15 cellular contexts compared by ENCODE assay signal in genomic region chr17:1661045-1661444, GRCh38. TPM values are rescaled to one million over a fixed set of nuclear protein-coding genes. Genes with fewer than 3 reads are reported as not detected.
A peak's percentile ranks its signal among the peaks of the same experiment; 100 is the strongest.
DNase-seq lines count a peak whose midpoint lies in the region; ATAC-seq, FAIRE-seq and TF ChIP-seq lines count a peak whose summit lies in the region.
"Had no signal": no experiment of that assay in that cellular context is flagged by ENCODE, and none has a peak within 500 bp of the region (broad histone marks: within the 10 kb centered on the region; RNA-seq: fewer than 3 reads in every experiment).

No MANE protein-coding gene starts in this region.

- no peak for FAIRE-seq in kidney (lab: Jason Lieb, UNC)

- H3K36me3 Mint-ChIP-seq in MCF 10A (ENCODE audit: insufficient read depth, unreplicated experiment): peaks cover 95% of the 10 kb centered on the region

- DNase-seq in MCF 10A (ENCODE audit: unreplicated experiment) (no peak), breast epithelium (ENCODE audit: low spot score in 2 of 2) (no peak), kidney (peak; percentile 16)
- no peak for DNase-seq in stimulated activated naive CD8-positive, alpha-beta T cell treated with anti-CD3 and anti-CD28 coated beads, Interleukin-15, Interleukin-2, amounts not matched to agents 100 U/mL and 50 U/mL, for 24 hours
- DNase-seq: DMS 273 treated with DMSO at 0.1 percent for 48 hours; MG63; NCI-H1105; NCI-H1694 treated with DMSO at 0.1 percent for 48 hours; NCI-H345; NCI-H526 treated with DMSO at 0.1 percent for 48 hours; NK-92 treated with Interleukin-12 subunit alpha and Interleukin-12 subunit beta, amount 100 ng/mL, for 24 hours; SK-N-SH had no signal

- no peaks in the 10 kb centered on the region for H3K27me3 Mint-ChIP-seq in MCF 10A (ENCODE audit: insufficient read depth, unreplicated experiment)

- no peak overlapping the region for H3K9ac ChIP-seq in kidney (ENCODE audit: low read length in 2 of 2)
- H3K9ac ChIP-seq: BLaER1, KMS-11, SK-N-SH had no signal

- no peaks in the 10 kb centered on the region for H3K4me1 ChIP-seq in breast epithelium
- no peaks in the 10 kb centered on the region for H3K4me1 ChIP-seq in kidney (ENCODE audit: control insufficient read depth in 1 of 2, insufficient read depth in 1 of 2, low read depth in 1 of 2, low read length in 2 of 2)
- H3K4me1 ChIP-seq: BLaER1 had no signal

- CTCF ChIA-PET in MCF 10A (lab: Yijun Ruan, JAX): interaction anchor here (0.6 to 2.2 kb wide), 4 partner anchors 8 to 52 kb away, joined by 3 to 17 read pairs (median 4); no protein-coding TSS in a partner anchor

- no peaks in the 10 kb centered on the region for H3K9me3 Mint-ChIP-seq in MCF 10A (ENCODE audit: unreplicated experiment)

- H3K27ac Mint-ChIP-seq in MCF 10A (ENCODE audit: low read depth, unreplicated experiment): no peak overlapping the region

- no peaks in the 10 kb centered on the region for H3K27me3 ChIP-seq in breast epithelium
- H3K27me3 ChIP-seq: BLaER1, MG63 had no signal

- ATAC-seq in stimulated activated naive CD8-positive, alpha-beta T cell treated with anti-CD3 and anti-CD28 coated beads, Interleukin-15, Interleukin-2, amounts not matched to agents 100 U/mL and 50 U/mL, for 24 hours: no peak

- H3K4me1 Mint-ChIP-seq in MCF 10A (ENCODE audit: insufficient read depth, unreplicated experiment): no peaks in the 10 kb centered on the region

- H3K4me3 ChIP-seq in breast epithelium: no peak overlapping the region
- no peak overlapping the region for H3K4me3 ChIP-seq in kidney (ENCODE audit: low read length in 2 of 2)
- H3K4me3 ChIP-seq: BLaER1, MG63 had no signal

- intact Hi-C loops in MCF 10A (cut with micrococcal nuclease) (no loop called here), breast epithelium (cut with DNase I; ENCODE audit: low total_unique reads) (no loop called here), kidney (cut with DNase I) (no loop called here)

- H3K36me3 ChIP-seq in breast epithelium (peaks cover 28% of the 10 kb centered on the region), kidney (ENCODE audit: control insufficient read depth in 1 of 2, insufficient read depth in 2 of 2, low read length in 2 of 2) (peaks cover 52 to 60% of the 10 kb centered on the region in 2 donors)

- POLR2A ChIA-PET in MCF 10A (lab: Yijun Ruan, JAX): interaction anchor here (2.5 to 4.8 kb wide), 2 partner anchors 11 to 23 kb away, joined by 13 to 24 read pairs; partner anchors contain the start of gene RILP

- H3K9me3 ChIP-seq in breast epithelium: no peaks in the 10 kb centered on the region
- H3K9me3 ChIP-seq in kidney (ENCODE audit: control insufficient read depth in 1 of 2, low read length in 2 of 2): no peaks in the 10 kb centered on the region
- H3K9me3 ChIP-seq: BLaER1, MG63, SK-N-SH had no signal

- H3K4me3 Mint-ChIP-seq in MCF 10A (ENCODE audit: unreplicated experiment): no peak overlapping the region

- no peak overlapping the region for H3K27ac ChIP-seq in breast epithelium
- H3K27ac ChIP-seq in kidney (ENCODE audit: low read depth in 2 of 2, low read length in 2 of 2): no peak overlapping the region
- H3K27ac ChIP-seq: 22Rv1, BLaER1, KMS-11 had no signal

- TF ChIP-seq CTCF in MCF 10A (IDR thresholded peaks at IDR 0.05; ENCODE audit: unreplicated experiment) (no peak), breast epithelium (IDR thresholded peaks at IDR 0.05) (no peak), kidney (IDR thresholded peaks at IDR 0.05; ENCODE audit: borderline replicate concordance, extremely low read depth, insufficient read depth) (no peak)

- TSS peak; percentile 89 for BruUV-seq in MCF 10A (replicated peaks; lab: Mats Ljungman, UMichigan)

- no peak for TF ChIP-seq POLR2A in breast epithelium (IDR thresholded peaks at IDR 0.05)

RNA-seq across cellular contexts. Expression of gene RILP, which starts 11.4 kb away (rescaled TPM):
- total RNA-seq in MCF 10A (2022) (1.6 and 2.6 TPM in 2 replicates), breast epithelium (10 to 100 TPM; 15.4 to 42.7 (median 31.1) TPM), kidney (17.1 TPM)
- 26.6 TPM for polyA plus RNA-seq in kidney (ENCODE audit: insufficient read depth, low read depth, low replicate concordance)

RNA-seq across cellular contexts. Expression of gene SCARF1, which starts 15.5 kb away (rescaled TPM):
- 0.40 and 0.47 TPM in 2 replicates for total RNA-seq in MCF 10A (2022)
- total RNA-seq in breast epithelium: 10 to 100 TPM in 1 of 3 donors, 1 to 10 TPM in 2; 4.2 to 11.5 (median 6.6) TPM
- total RNA-seq in kidney: 20.1 TPM
- 7.0 TPM for polyA plus RNA-seq in kidney (ENCODE audit: insufficient read depth, low read depth, low replicate concordance)

RNA-seq across cellular contexts. Expression of gene PRPF8, which starts 23.6 kb away (rescaled TPM):
- 239 and 261 TPM in 2 replicates for total RNA-seq in MCF 10A (2022)
- 100 to 1,000 TPM; 173 to 183 (median 176) TPM for total RNA-seq in breast epithelium
- total RNA-seq in kidney: 236 TPM
- 181 TPM for polyA plus RNA-seq in kidney (ENCODE audit: insufficient read depth, low read depth, low replicate concordance)

RNA-seq across cellular contexts. Expression of gene SLC43A2, which starts 32.4 kb away (rescaled TPM):
- 3.1 and 5.6 TPM in 2 replicates for total RNA-seq in MCF 10A (2022)
- 10 to 100 TPM; 13.8 to 18.9 (median 14.9) TPM for total RNA-seq in breast epithelium
- total RNA-seq in kidney: 48.9 TPM
- polyA plus RNA-seq in kidney (ENCODE audit: insufficient read depth, low read depth, low replicate concordance): 60.4 TPM

RNA-seq across cellular contexts. Expression of gene TLCD2, which starts 49.1 kb away (rescaled TPM):
- 2.5 and 4.0 TPM in 2 replicates for total RNA-seq in MCF 10A (2022)
- total RNA-seq in breast epithelium: 10 to 100 TPM in 1 of 3 donors, 1 to 10 TPM in 2; 3.7 to 10.9 (median 6.9) TPM
- total RNA-seq in kidney: 6.2 TPM
- 1.3 TPM for polyA plus RNA-seq in kidney (ENCODE audit: insufficient read depth, low read depth, low replicate concordance)
